ENCODE assay signal across 20 cellular contexts in genomic region chr21:34567574-34567973, GRCh38. TPM values are rescaled to one million over a fixed set of nuclear protein-coding genes. Genes with fewer than 3 reads are reported as not detected.
DNase-seq lines count a peak whose midpoint lies in the region; ATAC-seq and TF ChIP-seq lines count a peak whose summit lies in the region.
"Had no signal": no experiment of that assay in that cellular context is flagged by ENCODE, and none has a peak within 500 bp of the region (broad histone marks: within the 10 kb centered on the region; RNA-seq: fewer than 3 reads in every experiment).

No MANE protein-coding gene starts in this region.

- no peaks in the 10 kb centered on the region for H3K27me3 Mint-ChIP-seq in stimulated activated memory B cell treated with anti-CD40 and anti-IgM and Interleukin-4, amounts not matched to agents 10 μg/mL and 1 μg/mL and 100 μg/mL, for 72 hours
- H3K27me3 Mint-ChIP-seq: CD4-positive, alpha-beta T cell had no signal

- H3K27ac ChIP-seq in cardiac muscle cell (peak overlapping the region; percentile 87), right cardiac atrium (ENCODE audit: low read length) (peak overlapping the region; percentile 61)
- H3K27ac ChIP-seq: 22Rv1, A549, C4-2B had no signal

- peaks cover 28% of the 10 kb centered on the region for H3K36me3 Mint-ChIP-seq in stimulated activated memory B cell treated with anti-CD40 and anti-IgM and Interleukin-4, amounts not matched to agents 10 μg/mL and 1 μg/mL and 100 μg/mL, for 72 hours

- H3K27me3 ChIP-seq in cardiac muscle cell (no peaks in the 10 kb centered on the region), right cardiac atrium (ENCODE audit: control insufficient read depth, insufficient read depth) (no peaks in the 10 kb centered on the region), MG63 (no peaks in the 10 kb centered on the region)

- H3K4me1 Mint-ChIP-seq in stimulated activated memory B cell treated with anti-CD40 and anti-IgM and Interleukin-4, amounts not matched to agents 10 μg/mL and 1 μg/mL and 100 μg/mL, for 72 hours, result peaks cover 25% of the 10 kb centered on the region

- H3K36me3 ChIP-seq in cardiac muscle cell (no peaks in the 10 kb centered on the region), MG63 (no peaks in the 10 kb centered on the region)

- H3K9me3 ChIP-seq in cardiac muscle cell (ENCODE audit: low read depth) (no peaks in the 10 kb centered on the region), right cardiac atrium (ENCODE audit: control insufficient read depth, low read length) (no peaks in the 10 kb centered on the region), MG63 (no peaks in the 10 kb centered on the region)
- H3K9me3 ChIP-seq: A549 had no signal

- H3K4me1 ChIP-seq in cardiac muscle cell (ENCODE audit: low read depth) (peaks cover 27% of the 10 kb centered on the region), right cardiac atrium (ENCODE audit: control insufficient read depth, insufficient read depth, low read length) (peaks cover 2% of the 10 kb centered on the region)
- H3K4me1 ChIP-seq: A549 had no signal

- ATAC-seq in right cardiac atrium, result no peak
- no peak for ATAC-seq in Right ventricle myocardium inferior
- no peak for ATAC-seq in stimulated activated memory B cell treated with anti-CD40 and anti-IgM and Interleukin-4, amounts not matched to agents 10 μg/mL and 1 μg/mL and 100 μg/mL, for 72 hours
- no peak for ATAC-seq in GM19452 (IDR thresholded peaks at IDR 0.05; ENCODE audit: unreplicated experiment)
- ATAC-seq: A549, GM23338 had no signal

- DNase-seq in cardiac muscle cell (ENCODE audit: low read depth in 1 of 2, low spot score in 1 of 2) (peak in 1 of 2 donors; percentile 71), cardiac septum (ENCODE audit: low spot score) (no peak), right cardiac atrium (no peak), Right ventricle myocardium inferior (ENCODE audit: missing footprints) (no peak), MG63 (no peak), activated T-cell treated with anti-CD3 and anti-CD28 coated beads for 4 hours (no peak)
- DNase-seq: AML-193; CD4-positive, alpha-beta T cell; DMS153; DMS79; GDM1; HCEC 1CT; HFFc6 had no signal

- 73% methylated on average over 7 of the region's 7 CpGs for WGBS in right cardiac atrium

- peak overlapping the region; percentile 35 for H3K27ac Mint-ChIP-seq in stimulated activated memory B cell treated with anti-CD40 and anti-IgM and Interleukin-4, amounts not matched to agents 10 μg/mL and 1 μg/mL and 100 μg/mL, for 72 hours
- H3K27ac Mint-ChIP-seq: CD4-positive, alpha-beta T cell; GM23338; HFFc6 had no signal

- TF ChIP-seq CTCF in cardiac muscle cell (IDR thresholded peaks at IDR 0.05; ENCODE audit: low read depth, low read length), result no peak

- intact Hi-C loops in cardiac septum (cut with DNase I) (no loop called here), right cardiac atrium (cut with DNase I) (no loop called here), Right ventricle myocardium inferior (cut with DNase I) (no loop called here)

- peaks cover 13% of the 10 kb centered on the region for H3K9me3 Mint-ChIP-seq in stimulated activated memory B cell treated with anti-CD40 and anti-IgM and Interleukin-4, amounts not matched to agents 10 μg/mL and 1 μg/mL and 100 μg/mL, for 72 hours
- H3K9me3 Mint-ChIP-seq: HFFc6 had no signal

- H3K4me3 Mint-ChIP-seq in stimulated activated memory B cell treated with anti-CD40 and anti-IgM and Interleukin-4, amounts not matched to agents 10 μg/mL and 1 μg/mL and 100 μg/mL, for 72 hours, result no peak overlapping the region
- H3K4me3 Mint-ChIP-seq: CD4-positive, alpha-beta T cell; GM23338; HFFc6 had no signal

- H3K4me3 ChIP-seq in cardiac muscle cell (no peak overlapping the region), right cardiac atrium (ENCODE audit: low read length) (no peak overlapping the region), MG63 (no peak overlapping the region)
- H3K4me3 ChIP-seq: A549, GM23338 had no signal

RNA-seq across cellular contexts. Expression of gene RCAN1, which starts 47.3 kb away (rescaled TPM):
- total RNA-seq in cardiac muscle cell, result 47.4 and 48.4 TPM in 2 replicates
- 96.2 and 104 TPM in 2 replicates for polyA plus RNA-seq in cardiac muscle cell
- 158 TPM for total RNA-seq in cardiac septum
- 10 to 100 TPM; 26.7 to 39.7 (median 30.7) TPM for total RNA-seq in right cardiac atrium
- polyA plus RNA-seq in right cardiac atrium, result 32.4 TPM
- 36.5 TPM for total RNA-seq in Right ventricle myocardium inferior
- 23.7 and 37.2 TPM in 2 replicates for total RNA-seq in MG63 (2014; rRNA removed; shearing (Covaris generic); ENCODE audit: low replicate concordance)

RNA-seq across cellular contexts. Expression of gene KCNE1, which starts 55.6 kb away (rescaled TPM):
- 0.42 and 2.3 TPM in 2 replicates for total RNA-seq in cardiac muscle cell
- polyA plus RNA-seq in cardiac muscle cell, result 0.29 and 0.37 TPM in 2 replicates
- total RNA-seq in cardiac septum, result 17.7 TPM
- 10 to 100 TPM in 2 of 4 donors, 1 to 10 TPM in 2; 3.6 to 11.4 (median 9.5) TPM for total RNA-seq in right cardiac atrium
- 3.8 TPM for polyA plus RNA-seq in right cardiac atrium
- 5.5 TPM for total RNA-seq in Right ventricle myocardium inferior
- total RNA-seq in MG63 (2014; rRNA removed; shearing (Covaris generic); ENCODE audit: low replicate concordance), result not detected in 2 replicates
- total RNA-seq: CD4-positive, alpha-beta T cell had no signal
- polyA plus RNA-seq: GM23338, HepG2 had no signal
